In the genomic region with DNA sequence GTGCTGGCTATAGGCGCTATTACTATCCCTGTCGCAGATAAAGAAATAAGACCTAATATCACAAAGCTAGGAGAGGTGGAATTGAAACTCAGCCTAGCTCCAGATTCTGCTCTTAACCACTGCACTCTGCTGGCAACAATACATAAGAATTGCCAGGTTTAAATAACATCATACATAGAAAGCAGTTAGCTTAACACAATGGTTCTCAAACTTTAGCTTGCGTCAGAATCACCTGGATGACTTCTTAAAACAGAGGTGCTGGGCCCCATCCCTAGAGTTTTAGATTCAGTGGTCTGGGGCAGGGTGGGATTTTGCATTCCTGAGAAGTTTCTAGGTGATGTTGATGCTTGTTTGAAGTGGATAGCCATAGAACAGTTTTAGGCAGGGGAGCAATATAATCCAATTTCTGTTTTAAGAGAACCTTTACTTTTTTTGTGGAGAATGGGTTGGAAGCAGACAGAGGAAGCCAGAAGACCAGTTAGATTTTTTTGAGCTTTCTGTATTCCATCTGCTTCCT, we compare ENCODE assay signal across 11 cellular contexts. TPM values are rescaled to one million over a fixed set of nuclear protein-coding genes. Genes with fewer than 3 reads are reported as not detected.
DNase-seq lines count a peak whose midpoint lies in the region; TF ChIP-seq lines count a peak whose summit lies in the region.
"Had no signal": no experiment of that assay in that cellular context is flagged by ENCODE, and none has a peak within 500 bp of the region (broad histone marks: within the 10 kb centered on the region; RNA-seq: fewer than 3 reads in every experiment).

No MANE protein-coding gene starts in this region.

- H3K4me3 ChIP-seq in BLaER1 treated with 17β-estradiol and CSF1 and Interleukin-3, amounts not matched to agents 10 nM and 100 nM: peak overlapping the region; percentile 67 to 81 (median 76); a peak in 17 of 20 replicates
- H3K4me3 ChIP-seq in HUES6 (ENCODE audit: low read depth, low read length) (peak overlapping the region; percentile 81; the same call in 1 of the 2 replicates), ascending aorta (peak overlapping the region; percentile 86)

- no peaks in the 10 kb centered on the region for H3K27me3 Mint-ChIP-seq in mesothelial cell of epicardium (ENCODE audit: low read depth)

- peak overlapping the region; percentile 87 to 99 (median 96) for H3K4me2 ChIP-seq in BLaER1 treated with 17β-estradiol and CSF1 and Interleukin-3, amounts not matched to agents 10 nM and 100 nM

- H3K9me3 Mint-ChIP-seq in mesothelial cell of epicardium: no peaks in the 10 kb centered on the region

- peak overlapping the region; percentile 50 for H3K27ac Mint-ChIP-seq in mesothelial cell of epicardium

- peaks cover 4% of the 10 kb centered on the region for H3K36me3 Mint-ChIP-seq in mesothelial cell of epicardium

- H3K36me3 ChIP-seq in BLaER1 treated with 17β-estradiol and CSF1 and Interleukin-3, amounts not matched to agents 10 nM and 100 nM: peaks cover 10 to 26% (median 16%) of the 10 kb centered on the region in 11 experiments; a peak in 18 of 22 replicates
- peaks cover 8% of the 10 kb centered on the region; the same call in 1 of the 2 replicates for H3K36me3 ChIP-seq in HUES6 (ENCODE audit: control insufficient read depth, insufficient read depth, low read length)
- H3K36me3 ChIP-seq in ascending aorta: peaks cover 9 to 16% of the 10 kb centered on the region in 2 donors

- H3K4me1 Mint-ChIP-seq in mesothelial cell of epicardium: peaks cover 26% of the 10 kb centered on the region

- peaks cover 45 to 63% (median 59%) of the 10 kb centered on the region in 10 experiments for H3K4me1 ChIP-seq in BLaER1 treated with 17β-estradiol and CSF1 and Interleukin-3, amounts not matched to agents 10 nM and 100 nM
- H3K4me1 ChIP-seq in HUES6 (ENCODE audit: control insufficient read depth, insufficient read depth, low read length): peaks cover 12% of the 10 kb centered on the region
- H3K4me1 ChIP-seq in ascending aorta: peaks cover 4 to 22% of the 10 kb centered on the region in 2 donors

- H4K20me1 ChIP-seq in BLaER1 treated with 17β-estradiol and CSF1 and Interleukin-3, amounts not matched to agents 10 nM and 100 nM: no peaks in the 10 kb centered on the region

- TF ChIP-seq CTCF in ascending aorta (IDR thresholded peaks at IDR 0.05) (no peak), mesothelial cell of epicardium (IDR thresholded peaks at IDR 0.05; ENCODE audit: unreplicated experiment) (no peak)

- peak overlapping the region in 1 of 11 experiments; percentile 76; a peak in 2 of 22 replicates for H3K27ac ChIP-seq in BLaER1 treated with 17β-estradiol and CSF1 and Interleukin-3, amounts not matched to agents 10 nM and 100 nM
- H3K27ac ChIP-seq in HUES6 (ENCODE audit: low read depth, low read length): no peak overlapping the region
- peak overlapping the region; percentile 82 to 88 for H3K27ac ChIP-seq in ascending aorta

- peaks cover 0 to 17% (median 12%) of the 10 kb centered on the region in 11 experiments; a peak in 15 of 22 replicates for H3K27me3 ChIP-seq in BLaER1 treated with 17β-estradiol and CSF1 and Interleukin-3, amounts not matched to agents 10 nM and 100 nM
- H3K27me3 ChIP-seq in HUES6 (ENCODE audit: control insufficient read depth, insufficient read depth, low read length) (no peaks in the 10 kb centered on the region), ascending aorta (no peaks in the 10 kb centered on the region)

- peak overlapping the region in 9 of 11 experiments; percentile 84 to 95 (median 86); a peak in 14 of 22 replicates for H3K9ac ChIP-seq in BLaER1 treated with 17β-estradiol and CSF1 and Interleukin-3, amounts not matched to agents 10 nM and 100 nM
- H3K9ac ChIP-seq in HUES6 (ENCODE audit: low read length): no peak overlapping the region

- DNase-seq in ascending aorta (ENCODE audit: low spot score in 2 of 2): no peak
- no peak for DNase-seq in mesothelial cell of epicardium (ENCODE audit: low spot score in 2 of 2, unreplicated experiment in 2 of 2)
- no peak for DNase-seq in OCI-M2 (lab: John Stamatoyannopoulos, UW; ENCODE audit: unreplicated experiment)
- DNase-seq in GDM1 (lab: John Stamatoyannopoulos, UW): no peak
- no peak for DNase-seq in HUDEP-2 (lab: John Stamatoyannopoulos, UW; ENCODE audit: unreplicated experiment in 76 of 76)
- DNase-seq in stimulated activated CD8-positive, alpha-beta memory T cell treated with anti-CD3 and anti-CD28 coated beads, Interleukin-4, amount 100 ng/mL, for 48 hours: no peak
- DNase-seq: effector CD8-positive, alpha-beta T cell; NCI-H1105 had no signal

- intact Hi-C loops in ascending aorta (cut with DNase I): no loop called here

- H3K9me3 ChIP-seq in BLaER1 treated with 17β-estradiol and CSF1 and Interleukin-3, amounts not matched to agents 10 nM and 100 nM (replicated peaks in 1 of 11): no peaks in the 10 kb centered on the region
- no peaks in the 10 kb centered on the region for H3K9me3 ChIP-seq in HUES6 (ENCODE audit: control insufficient read depth, insufficient read depth, low read depth, low read length)
- H3K9me3 ChIP-seq in ascending aorta: no peaks in the 10 kb centered on the region

- H3K4me3 Mint-ChIP-seq in mesothelial cell of epicardium: peak overlapping the region; percentile 76

RNA-seq across cellular contexts. Expression of a gene that starts 1.1 kb away (rescaled TPM):
- total RNA-seq in ascending aorta (122 TPM), mesothelial cell of epicardium (87.1 to 95.6 TPM (median 91.6 TPM) in 3 replicates)

RNA-seq across cellular contexts. Expression of a gene that starts 3.8 kb away (rescaled TPM):
- 7.2 TPM for total RNA-seq in ascending aorta
- total RNA-seq in mesothelial cell of epicardium: 2.1 to 2.8 TPM (median 2.6 TPM) in 3 replicates

RNA-seq across cellular contexts. Expression of a gene that starts 23.0 kb away (rescaled TPM):
- total RNA-seq in ascending aorta (not detected), mesothelial cell of epicardium (not detected in 3 replicates)
- total RNA-seq: mesenteric fat pad had no signal

RNA-seq across cellular contexts. Expression of a gene that starts 24.4 kb away (rescaled TPM):
- total RNA-seq in ascending aorta (8.9 TPM), mesothelial cell of epicardium (0.51 to 0.63 TPM (median 0.52 TPM) in 3 replicates)

RNA-seq across cellular contexts. Expression of a gene that starts 48.3 kb away (rescaled TPM):
- total RNA-seq in ascending aorta: not detected
- total RNA-seq in mesothelial cell of epicardium: 11.2 to 12.2 TPM (median 11.7 TPM) in 3 replicates
- total RNA-seq: mesenteric fat pad had no signal
